ENCODE assay signal across 1 cellular context in genomic region chr15:101159096-101159935, GRCh38.
A peak's percentile ranks its signal among the peaks of the same experiment; 100 is the strongest.
TF ChIP-seq lines count a peak whose summit lies in the region.

No MANE protein-coding gene starts in this region.

TF ChIP-seq in HEK293, 187 proteins besides CTCF, POLR2A, EP300 and RAD21 (continued from another document):
- TF ChIP-seq ZBTB26 (tag by site-specific recombination; optimal IDR thresholded peaks at IDR 0.05) (no peak), ZFHX2 (tag by site-specific recombination; conservative IDR thresholded peaks at IDR 0.05) (peak; percentile 43; the same call in 1 of the 2 replicates), SCRT2 (tag by site-specific recombination; IDR thresholded peaks at IDR 0.05) (no peak)
